8 cellular contexts compared by ENCODE assay signal in the genomic region with DNA sequence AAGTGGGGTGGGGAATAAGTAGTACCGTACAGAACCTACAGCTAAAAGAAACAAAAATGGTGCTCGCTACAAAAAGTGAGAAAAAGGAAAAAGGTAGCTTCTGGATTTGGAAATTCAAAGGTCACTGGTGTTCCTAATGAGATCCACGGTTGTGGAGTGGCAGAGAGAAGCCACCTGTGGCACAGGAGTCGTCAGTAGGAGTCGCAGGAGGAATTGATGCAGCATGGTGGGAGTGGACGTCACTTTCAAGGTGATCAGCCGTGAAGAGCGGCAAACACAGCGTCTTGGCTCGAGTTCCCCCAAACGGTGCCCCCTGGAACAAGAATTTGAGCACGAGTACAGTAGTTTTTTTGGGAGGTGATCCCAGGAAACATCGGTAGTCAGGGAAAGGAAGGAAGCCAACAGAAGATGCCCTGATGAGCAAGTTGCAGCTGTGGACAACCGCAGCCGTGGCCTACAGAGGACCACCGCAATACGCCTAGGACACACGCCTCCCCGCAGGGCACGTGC. TPM values are rescaled to one million over a fixed set of nuclear protein-coding genes. Genes with fewer than 3 reads are reported as not detected.
A peak's percentile ranks its signal among the peaks of the same experiment; 100 is the strongest.
DNase-seq lines count a peak whose midpoint lies in the region; ATAC-seq and TF ChIP-seq lines count a peak whose summit lies in the region.

No MANE protein-coding gene starts in this region.

- peaks cover 30% of the 10 kb centered on the region in 2 donors for H3K4me1 Mint-ChIP-seq in natural killer cell

- H3K4me3 ChIP-seq in Peyer's patch (peak overlapping the region; percentile 72 to 96 (median 84)), cardiac fibroblast (replicated peaks in 1 of 2; ENCODE audit: low read depth in 2 of 2, low read length in 2 of 2) (peak overlapping the region; percentile 65 to 82)

- no peak for TF ChIP-seq CTCF in Peyer's patch (IDR thresholded peaks at IDR 0.05)
- no peak for TF ChIP-seq CTCF in cardiac fibroblast (IDR thresholded peaks at IDR 0.05; ENCODE audit: low read depth, low read length)
- no peak for TF ChIP-seq CTCF in natural killer cell (IDR thresholded peaks at IDR 0.05)

- TF ChIP-seq POLR2A in Peyer's patch (IDR thresholded peaks at IDR 0.05), result no peak

- H3K36me3 Mint-ChIP-seq in natural killer cell, result no peaks in the 10 kb centered on the region

- ATAC-seq in natural killer cell, result no peak
- no peak for ATAC-seq in GM19351 (IDR thresholded peaks at IDR 0.05; ENCODE audit: unreplicated experiment)
- ATAC-seq in GM21576 (IDR thresholded peaks at IDR 0.05; ENCODE audit: unreplicated experiment), result no peak

- DNase-seq in GM19238 (ENCODE audit: insufficient read length, low spot score) (peak; percentile 18), Peyer's patch (peak in 2 of 3 donors; percentile 36 to 56), cardiac fibroblast (ENCODE audit: low read depth in 2 of 2) (no peak), natural killer cell (no peak), HK-2 (ENCODE audit: unreplicated experiment) (no peak), UCSD-AML1 (lab: John Stamatoyannopoulos, UW; ENCODE audit: unreplicated experiment) (no peak)

- H3K4me3 Mint-ChIP-seq in natural killer cell, result peak overlapping the region; percentile 99

- H3K27me3 ChIP-seq in Peyer's patch, result no peaks in the 10 kb centered on the region

- intact Hi-C loops in natural killer cell (cut with micrococcal nuclease), result loop anchor here (1.0 to 5.0 kb wide), 3 partner anchors 62 to 246 kb away; partner anchors contain the start of genes POLR1B and ZC3H8

- H3K36me3 ChIP-seq in Peyer's patch, result no peaks in the 10 kb centered on the region

- no peaks in the 10 kb centered on the region for H3K27me3 Mint-ChIP-seq in natural killer cell (ENCODE audit: low read depth in 2 of 2)

- H3K27ac ChIP-seq in Peyer's patch, result peak overlapping the region; percentile 79 to 92 (median 86)

- no peaks in the 10 kb centered on the region for H3K9me3 ChIP-seq in Peyer's patch

- peak overlapping the region; percentile 83 to 87 for H3K27ac Mint-ChIP-seq in natural killer cell

- no peaks in the 10 kb centered on the region for H3K9me3 Mint-ChIP-seq in natural killer cell

- H3K4me1 ChIP-seq in Peyer's patch, result peaks cover 0 to 14% (median 8%) of the 10 kb centered on the region in 4 donors

RNA-seq across cellular contexts. Expression of gene TTL, which starts 1.4 kb away (rescaled TPM):
- 10 to 100 TPM in 3 of 4 donors, 1 to 10 TPM in 1; 6.8 to 15.7 (median 13.2) TPM for total RNA-seq in Peyer's patch
- total RNA-seq in natural killer cell, result 10 to 100 TPM; 14.3 to 26.8 (median 26.4) TPM

RNA-seq across cellular contexts. Expression of gene RGPD8, which starts 47.1 kb away (rescaled TPM):
- total RNA-seq in Peyer's patch (10 to 100 TPM; 16.8 to 82.5 (median 37.3) TPM), natural killer cell (10 to 100 TPM; 30.7 to 38.5 (median 34.1) TPM)

Comparison
In these comparisons a context has a peak if more than half of its experiments do, and no peak if none do; other contexts are left out.
1. DNase-seq: peak in GM19238 (single experiment) and Peyer's patch (2 of 3); none in cardiac fibroblast (0 of 2), natural killer cell (single experiment), HK-2 (single experiment) and UCSD-AML1 (single experiment).